8 cellular contexts compared by ENCODE assay signal in genomic region chr2:73859721-73860586, GRCh38. TPM values are rescaled to one million over a fixed set of nuclear protein-coding genes. Genes with fewer than 3 reads are reported as not detected.
DNase-seq lines count a peak whose midpoint lies in the region; ATAC-seq and TF ChIP-seq lines count a peak whose summit lies in the region.

No MANE protein-coding gene starts in this region.

- CTCF ChIA-PET in A673 (lab: Charles Lee) = no interaction called here

- no TSS peak for BruUV-seq in A673 (replicated peaks; lab: Mats Ljungman, UMichigan)

- H3K4me3 ChIP-seq in A673 (ENCODE audit: low read depth, low read length, poor library complexity, severe bottlenecking) = no peak overlapping the region

- no peaks in the 10 kb centered on the region for H3K4me1 ChIP-seq in A673 (ENCODE audit: insufficient read depth, low read length, poor library complexity, severe bottlenecking)

- no peak overlapping the region for H3K27ac ChIP-seq in A673 (ENCODE audit: low read depth, low read length, poor library complexity, severe bottlenecking)

- H3K27me3 ChIP-seq in A673 (replicated peaks; ENCODE audit: insufficient read depth, low read depth, low read length, poor library complexity) = no peaks in the 10 kb centered on the region

- peak; percentile 13 for DNase-seq in A673 (ENCODE audit: low spot score)
- DNase-seq in HT1080 (ENCODE audit: low read depth) = peak; percentile 93
- peak; percentile 44 for DNase-seq in activated naive CD4-positive, alpha-beta T cell treated with anti-CD3 and anti-CD28 coated beads, Interleukin-2, amount 50 U/mL, for 16 hours
- peak; percentile 86 for DNase-seq in kidney tubule cell (ENCODE audit: low spot score)
- DNase-seq in D341Med (ENCODE audit: low spot score) = no peak
- no peak for DNase-seq in left lobe of liver (ENCODE audit: low spot score)

- POLR2A ChIA-PET in A673 (lab: Charles Lee; ENCODE audit: low non-redundant PET) = no interaction called here

- TF ChIP-seq CTCF in A673 (conservative IDR thresholded peaks at IDR 0.05; ENCODE audit: low read depth, low read length) = no peak

- peaks cover 47% of the 10 kb centered on the region for H3K36me3 ChIP-seq in A673 (ENCODE audit: insufficient read depth, low read length, poor library complexity, severe bottlenecking)

- ATAC-seq in GM21737 (IDR thresholded peaks at IDR 0.05; ENCODE audit: unreplicated experiment) = no peak
- ATAC-seq in GM18519 (IDR thresholded peaks at IDR 0.05; ENCODE audit: low FRiP score, unreplicated experiment) = no peak
- ATAC-seq in left lobe of liver = no peak

- no peaks in the 10 kb centered on the region for H3K9me3 ChIP-seq in A673 (ENCODE audit: low read depth, low read length, poor library complexity, severe bottlenecking)

- intact Hi-C loops in A673 (cut with micrococcal nuclease; ENCODE audit: unreplicated experiment) = no loop called here

RNA-seq across cellular contexts. Expression of gene STAMBP, which starts 31.2 kb away (rescaled TPM):
- total RNA-seq in A673 (2021) = 66.3 and 67.1 TPM in 2 replicates
- 41.2 and 52.8 TPM in 2 replicates for total RNA-seq in HT1080 (2014; rRNA removed; shearing (Covaris generic))
- polyA plus RNA-seq in HT1080 (2015; cell fraction: cytosol; rRNA removed) = 56.7 and 61.8 TPM in 2 replicates
- polyA plus RNA-seq in HT1080 (2015; cell fraction: nucleus; rRNA removed) = 50.9 and 52.6 TPM in 2 replicates
- total RNA-seq in left lobe of liver = 13.3 TPM

RNA-seq across cellular contexts. Expression of gene ACTG2, which starts 32.9 kb away (rescaled TPM):
- 0.59 and 2.7 TPM in 2 replicates for total RNA-seq in A673 (2021)
- total RNA-seq in HT1080 (2014; rRNA removed; shearing (Covaris generic)) = not detected in 2 replicates
- polyA plus RNA-seq in HT1080 (2015; cell fraction: cytosol; rRNA removed) = not detected in 2 replicates
- polyA plus RNA-seq in HT1080 (2015; cell fraction: nucleus; rRNA removed) = not detected in 2 replicates
- total RNA-seq in left lobe of liver = 2.8 TPM

Comparison
In these comparisons a context has a peak if more than half of its experiments do, and no peak if none do; other contexts are left out.
1. DNase-seq: peak in A673 (single experiment), HT1080 (single experiment), activated naive CD4-positive, alpha-beta T cell treated with anti-CD3 and anti-CD28 coated beads, Interleukin-2, amount 50 U/mL, for 16 hours (single experiment) and kidney tubule cell (single experiment); none in D341Med (single experiment) and left lobe of liver (single experiment).